2 cellular contexts compared by ENCODE assay signal in genomic region chr13:110056640-110057039, GRCh38.
TF ChIP-seq lines count a peak whose summit lies in the region.

No MANE protein-coding gene starts in this region.

TF ChIP-seq in IMR-90, 13 proteins besides CTCF, POLR2A, EP300 and RAD21 (continued from another document):
- TF ChIP-seq, protein P1, sequence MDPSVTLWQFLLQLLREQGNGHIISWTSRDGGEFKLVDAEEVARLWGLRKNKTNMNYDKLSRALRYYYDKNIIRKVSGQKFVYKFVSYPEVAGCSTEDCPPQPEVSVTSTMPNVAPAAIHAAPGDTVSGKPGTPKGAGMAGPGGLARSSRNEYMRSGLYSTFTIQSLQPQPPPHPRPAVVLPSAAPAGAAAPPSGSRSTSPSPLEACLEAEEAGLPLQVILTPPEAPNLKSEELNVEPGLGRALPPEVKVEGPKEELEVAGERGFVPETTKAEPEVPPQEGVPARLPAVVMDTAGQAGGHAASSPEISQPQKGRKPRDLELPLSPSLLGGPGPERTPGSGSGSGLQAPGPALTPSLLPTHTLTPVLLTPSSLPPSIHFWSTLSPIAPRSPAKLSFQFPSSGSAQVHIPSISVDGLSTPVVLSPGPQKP (IDR thresholded peaks at IDR 0.05; ENCODE audit: borderline replicate concordance, low read depth, low read length): no peak

TF ChIP-seq in H1, 55 proteins besides CTCF, POLR2A, EP300 and RAD21:
- TF ChIP-seq E2F6 (IDR thresholded peaks at IDR 0.05) (no peak), MAFK (IDR thresholded peaks at IDR 0.05; ENCODE audit: low read depth, low read length) (0 out of 2 replicates have a peak, but pooled peaks have one; percentile 6), POLR2AphosphoS5 (IDR thresholded peaks at IDR 0.05; ENCODE audit: low read depth, low read length) (no peak)
